20 cellular contexts compared by ENCODE assay signal in genomic region chr4:23001478-23001877, GRCh38.
"Had no signal": no experiment of that assay in that cellular context is flagged by ENCODE, and none has a peak within 500 bp of the region (broad histone marks: within the 10 kb centered on the region; RNA-seq: fewer than 3 reads in every experiment).

No MANE protein-coding gene starts in this region.

- H3K27me3 ChIP-seq: esophagus squamous epithelium, foreskin keratinocyte, right atrium auricular region, sigmoid colon, transverse colon had no signal

- ATAC-seq: foreskin keratinocyte; left colon; naive thymus-derived CD4-positive, alpha-beta T cell; stimulated activated naive B cell treated with anti-CD40 and anti-IgM and Interleukin-4, amounts not matched to agents 10 μg/mL and 1 μg/mL and 100 μg/mL, for 72 hours; stimulated activated naive CD8-positive, alpha-beta T cell treated with anti-CD3 and anti-CD28 coated beads, Interleukin-15, amount 100 ng/mL, for 72 hours had no signal

- H3K9me3 ChIP-seq: esophagus squamous epithelium, right atrium auricular region, sigmoid colon, thoracic aorta, transverse colon had no signal

- H3K4me1 ChIP-seq: esophagus squamous epithelium, foreskin keratinocyte, right atrium auricular region, sigmoid colon, transverse colon had no signal

- DNase-seq: effector memory CD4-positive, alpha-beta T cell; esophagus squamous epithelium; foreskin keratinocyte; head of caudate nucleus; hippocampal formation; left colon; mesendoderm; naive thymus-derived CD4-positive, alpha-beta T cell; nephron progenitor cell; posterior cingulate gyrus; sigmoid colon; stimulated activated CD4-positive, alpha-beta T cell treated with anti-CD3 and anti-CD28 coated beads, Interleukin-2, amount 100 ng/mL, for 24 hours; stimulated activated CD4-positive, alpha-beta T cell treated with anti-CD3 and anti-CD28 coated beads, Interleukin-4, amount 100 ng/mL, for 4 hours; stimulated activated naive B cell treated with anti-CD40 and anti-IgM and Interleukin-4, amounts not matched to agents 10 μg/mL and 1 μg/mL and 100 μg/mL, for 72 hours; stimulated activated naive CD8-positive, alpha-beta T cell treated with anti-CD3 and anti-CD28 coated beads, Interleukin-15, amount 100 ng/mL, for 72 hours; transverse colon had no signal

- H3K27ac ChIP-seq: epithelial cell of prostate, esophagus squamous epithelium, foreskin keratinocyte, right atrium auricular region, sigmoid colon, skin epidermis, thoracic aorta, transverse colon had no signal

- H3K4me3 ChIP-seq: esophagus squamous epithelium, right atrium auricular region, sigmoid colon, skin epidermis, thoracic aorta, transverse colon had no signal

- H3K36me3 ChIP-seq: esophagus squamous epithelium, right atrium auricular region, sigmoid colon, thoracic aorta, transverse colon had no signal
